Comparison of ENCODE assay signal across 8 cellular contexts in genomic region chr2:168939061-168939460, GRCh38. TPM values are rescaled to one million over a fixed set of nuclear protein-coding genes. Genes with fewer than 3 reads are reported as not detected.
"Had no signal": no experiment of that assay in that cellular context is flagged by ENCODE, and none has a peak within 500 bp of the region (broad histone marks: within the 10 kb centered on the region; RNA-seq: fewer than 3 reads in every experiment).

No MANE protein-coding gene starts in this region.

- FAIRE-seq: G401.6, GM12891, GM12892, GM19239 had no signal

- H3K4me3 ChIP-seq: GM12878 had no signal

- DNase-seq: GDM1, GF-D8 had no signal

RNA-seq across cellular contexts. Expression of gene G6PC2, which starts 38.0 kb away (rescaled TPM):
- total RNA-seq: G401, GM12878 had no signal
- polyA plus RNA-seq: GM12878 had no signal
